ENCODE assay signal across 22 cellular contexts in the genomic region with DNA sequence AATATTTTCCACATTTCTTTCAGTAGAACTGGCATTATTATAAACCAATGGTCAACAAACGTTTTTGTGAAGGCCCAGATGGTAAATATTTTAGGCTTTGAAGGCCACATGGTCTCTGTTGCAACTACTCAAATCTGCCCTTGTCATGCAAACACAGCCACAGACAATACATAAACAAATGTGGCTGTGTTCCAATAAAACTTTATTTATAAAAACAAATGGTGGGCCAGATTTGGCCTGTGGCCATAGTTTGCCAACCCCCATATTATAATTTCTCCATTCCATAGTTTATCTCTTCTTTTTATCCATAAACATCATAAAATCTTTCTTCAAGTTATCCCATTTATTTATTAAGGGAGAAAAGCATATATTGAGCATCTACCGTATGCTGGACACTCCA.
"Had no signal": no experiment of that assay in that cellular context is flagged by ENCODE, and none has a peak within 500 bp of the region (broad histone marks: within the 10 kb centered on the region; RNA-seq: fewer than 3 reads in every experiment).

No MANE protein-coding gene starts in this region.

- DNase-seq: colonic mucosa; cortex of kidney; effector CD8-positive, alpha-beta T cell; effector memory CD8-positive, alpha-beta T cell; endodermal cell; foreskin fibroblast; foreskin melanocyte; gastrocnemius medialis; glutamatergic neuron; head of caudate nucleus; heart right ventricle; hippocampal formation; left cardiac atrium; left lung; left ventricle myocardium superior; lower lobe of right lung; mesenchymal stem cell; mucosa of descending colon had no signal

- ATAC-seq: effector memory CD8-positive, alpha-beta T cell; gastrocnemius medialis; heart right ventricle; left cardiac atrium; left lung; left ventricle myocardium superior; lower lobe of right lung; mucosa of descending colon had no signal

- H3K4me3 ChIP-seq: colonic mucosa, esophagus muscularis mucosa, gastrocnemius medialis, heart right ventricle, left lung, lower lobe of right lung, mucosa of descending colon had no signal

- H3K27ac ChIP-seq: colonic mucosa, esophagus muscularis mucosa, gastrocnemius medialis, heart right ventricle, left lung, lower lobe of right lung had no signal

- H3K27me3 ChIP-seq: colonic mucosa, esophagus muscularis mucosa, gastrocnemius medialis, heart right ventricle, left lung had no signal

- H3K36me3 ChIP-seq: colonic mucosa, esophagus muscularis mucosa, gastrocnemius medialis, heart right ventricle, left lung, lower lobe of right lung had no signal

- H3K4me1 ChIP-seq: colonic mucosa, esophagus muscularis mucosa, gastrocnemius medialis, heart right ventricle, left lung, lower lobe of right lung had no signal

- FAIRE-seq: endometrium, islet of Langerhans, keratinocyte had no signal

- H3K9me3 ChIP-seq: colonic mucosa, esophagus muscularis mucosa, gastrocnemius medialis, heart right ventricle, left lung, lower lobe of right lung, mucosa of descending colon had no signal
